In the genomic region with DNA sequence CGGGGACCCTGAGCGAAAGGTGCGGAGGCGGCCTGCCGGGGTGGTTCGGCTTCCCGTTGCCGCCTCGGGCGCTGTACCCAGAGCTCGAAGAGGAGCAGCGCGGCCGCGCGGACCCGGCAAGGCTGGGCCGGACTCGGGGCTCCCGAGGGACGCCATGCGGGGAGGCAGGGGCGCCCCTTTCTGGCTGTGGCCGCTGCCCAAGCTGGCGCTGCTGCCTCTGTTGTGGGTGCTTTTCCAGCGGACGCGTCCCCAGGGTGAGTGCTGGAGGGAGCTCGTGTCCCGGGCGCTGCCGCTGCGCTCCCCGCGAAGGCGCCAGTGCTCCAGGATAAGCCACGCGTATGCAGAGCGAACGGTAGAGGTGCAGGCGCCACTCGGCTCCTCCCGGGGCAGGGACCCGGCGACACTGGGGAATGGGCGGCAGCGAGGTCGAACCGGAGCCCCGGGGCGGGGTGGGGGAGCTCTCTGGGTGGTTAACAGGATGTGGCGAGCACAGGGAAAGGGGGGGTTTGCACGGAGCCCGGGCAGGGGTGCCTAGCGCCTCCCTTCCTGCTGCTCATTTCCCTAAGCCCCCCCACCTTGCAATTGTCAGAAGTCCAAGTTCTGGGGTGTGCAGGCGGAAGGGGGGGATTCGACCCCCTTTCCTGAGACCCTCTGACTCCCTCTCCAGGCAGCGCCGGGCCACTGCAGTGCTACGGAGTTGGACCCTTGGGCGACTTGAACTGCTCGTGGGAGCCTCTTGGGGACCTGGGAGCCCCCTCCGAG, we compare ENCODE assay signal across 1 cellular context.
A peak's percentile ranks its signal among the peaks of the same experiment; 100 is the strongest.
TF ChIP-seq lines count a peak whose summit lies in the region.

Gene IL27RA (plus strand): TSS at position 44 of the 762 bp plus-strand sequence. CDS start 111 bp downstream, at position 155.

TF ChIP-seq in K562, 482 proteins besides CTCF, POLR2A, EP300 and RAD21 (continued from another document and continues in another):
- TF ChIP-seq PRDM10 (IDR thresholded peaks at IDR 0.05; ENCODE audit: partially characterized antibody) (peak; percentile 37), NR4A1 (CRISPR knock-in tag; IDR thresholded peaks at IDR 0.05) (no peak), NR4A1 (tag; IDR thresholded peaks at IDR 0.05) (0 out of 2 replicates have a peak, but pooled peaks have one; percentile 17), MEIS2 (IDR thresholded peaks at IDR 0.05; ENCODE audit: partially characterized antibody) (no peak), ERF (CRISPR knock-in tag; IDR thresholded peaks at IDR 0.05) (no peak), HDAC3 (IDR thresholded peaks at IDR 0.05; ENCODE audit: borderline replicate concordance, partially characterized antibody) (no peak), IRF2 (CRISPR knock-in tag; IDR thresholded peaks at IDR 0.05) (no peak), NR2F6 (CRISPR knock-in tag; IDR thresholded peaks at IDR 0.05) (no peak), ZNF696 (CRISPR knock-in tag; conservative IDR thresholded peaks at IDR 0.05) (no peak), ZNF134 (CRISPR knock-in tag; conservative IDR thresholded peaks at IDR 0.05) (no peak), ZFPM2 (CRISPR knock-in tag; IDR thresholded peaks at IDR 0.05) (no peak), ELF2 (CRISPR knock-in tag; IDR thresholded peaks at IDR 0.05) (no peak), ZNF589 (CRISPR knock-in tag; IDR thresholded peaks at IDR 0.05; ENCODE audit: low read depth) (no peak), HDGF (IDR thresholded peaks at IDR 0.05) (no peak), FOS (IDR thresholded peaks at IDR 0.05; ENCODE audit: extremely low read depth, insufficient read length) (no peak), NFE2L1 (tag; IDR thresholded peaks at IDR 0.05; ENCODE audit: borderline replicate concordance, low read depth) (no peak), NCOA1 (IDR thresholded peaks at IDR 0.05; ENCODE audit: low read depth) (no peak), ZBTB2 (IDR thresholded peaks at IDR 0.05) (no peak; the same call in 1 of the 2 replicates), MTA2 (IDR thresholded peaks at IDR 0.05; ENCODE audit: low read depth) (no peak), ZNF3 (CRISPR knock-in tag; IDR thresholded peaks at IDR 0.05) (no peak), ZNF280B (CRISPR knock-in tag; IDR thresholded peaks at IDR 0.05) (no peak), NFXL1 (CRISPR knock-in tag; IDR thresholded peaks at IDR 0.05) (no peak), JUN (IDR thresholded peaks at IDR 0.05; ENCODE audit: borderline replicate concordance, low read depth, low read length) (peak; percentile 12; the same call in 1 of the 2 replicates), JUN (CRISPR knock-in tag; IDR thresholded peaks at IDR 0.05; ENCODE audit: borderline replicate concordance) (no peak), ATF1 (CRISPR knock-in tag; IDR thresholded peaks at IDR 0.05) (no peak), ATF1 (tag; IDR thresholded peaks at IDR 0.05) (peak; percentile 41; the same call in 1 of the 2 replicates)
- TF ChIP-seq, protein P1, sequence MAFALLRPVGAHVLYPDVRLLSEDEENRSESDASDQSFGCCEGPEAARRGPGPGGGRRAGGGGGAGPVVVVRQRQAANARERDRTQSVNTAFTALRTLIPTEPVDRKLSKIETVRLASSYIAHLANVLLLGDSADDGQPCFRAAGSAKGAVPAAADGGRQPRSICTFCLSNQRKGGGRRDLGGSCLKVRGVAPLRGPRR (CRISPR knock-in tag; IDR thresholded peaks at IDR 0.05), result no peak
- TF ChIP-seq, protein P2, sequence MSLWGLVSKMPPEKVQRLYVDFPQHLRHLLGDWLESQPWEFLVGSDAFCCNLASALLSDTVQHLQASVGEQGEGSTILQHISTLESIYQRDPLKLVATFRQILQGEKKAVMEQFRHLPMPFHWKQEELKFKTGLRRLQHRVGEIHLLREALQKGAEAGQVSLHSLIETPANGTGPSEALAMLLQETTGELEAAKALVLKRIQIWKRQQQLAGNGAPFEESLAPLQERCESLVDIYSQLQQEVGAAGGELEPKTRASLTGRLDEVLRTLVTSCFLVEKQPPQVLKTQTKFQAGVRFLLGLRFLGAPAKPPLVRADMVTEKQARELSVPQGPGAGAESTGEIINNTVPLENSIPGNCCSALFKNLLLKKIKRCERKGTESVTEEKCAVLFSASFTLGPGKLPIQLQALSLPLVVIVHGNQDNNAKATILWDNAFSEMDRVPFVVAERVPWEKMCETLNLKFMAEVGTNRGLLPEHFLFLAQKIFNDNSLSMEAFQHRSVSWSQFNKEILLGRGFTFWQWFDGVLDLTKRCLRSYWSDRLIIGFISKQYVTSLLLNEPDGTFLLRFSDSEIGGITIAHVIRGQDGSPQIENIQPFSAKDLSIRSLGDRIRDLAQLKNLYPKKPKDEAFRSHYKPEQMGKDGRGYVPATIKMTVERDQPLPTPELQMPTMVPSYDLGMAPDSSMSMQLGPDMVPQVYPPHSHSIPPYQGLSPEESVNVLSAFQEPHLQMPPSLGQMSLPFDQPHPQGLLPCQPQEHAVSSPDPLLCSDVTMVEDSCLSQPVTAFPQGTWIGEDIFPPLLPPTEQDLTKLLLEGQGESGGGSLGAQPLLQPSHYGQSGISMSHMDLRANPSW (CRISPR knock-in tag; IDR thresholded peaks at IDR 0.05), result no peak
- TF ChIP-seq, protein P3, sequence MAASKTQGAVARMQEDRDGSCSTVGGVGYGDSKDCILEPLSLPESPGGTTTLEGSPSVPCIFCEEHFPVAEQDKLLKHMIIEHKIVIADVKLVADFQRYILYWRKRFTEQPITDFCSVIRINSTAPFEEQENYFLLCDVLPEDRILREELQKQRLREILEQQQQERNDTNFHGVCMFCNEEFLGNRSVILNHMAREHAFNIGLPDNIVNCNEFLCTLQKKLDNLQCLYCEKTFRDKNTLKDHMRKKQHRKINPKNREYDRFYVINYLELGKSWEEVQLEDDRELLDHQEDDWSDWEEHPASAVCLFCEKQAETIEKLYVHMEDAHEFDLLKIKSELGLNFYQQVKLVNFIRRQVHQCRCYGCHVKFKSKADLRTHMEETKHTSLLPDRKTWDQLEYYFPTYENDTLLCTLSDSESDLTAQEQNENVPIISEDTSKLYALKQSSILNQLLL (CRISPR knock-in tag; IDR thresholded peaks at IDR 0.05; ENCODE audit: borderline replicate concordance), result no peak
- TF ChIP-seq, protein P4, sequence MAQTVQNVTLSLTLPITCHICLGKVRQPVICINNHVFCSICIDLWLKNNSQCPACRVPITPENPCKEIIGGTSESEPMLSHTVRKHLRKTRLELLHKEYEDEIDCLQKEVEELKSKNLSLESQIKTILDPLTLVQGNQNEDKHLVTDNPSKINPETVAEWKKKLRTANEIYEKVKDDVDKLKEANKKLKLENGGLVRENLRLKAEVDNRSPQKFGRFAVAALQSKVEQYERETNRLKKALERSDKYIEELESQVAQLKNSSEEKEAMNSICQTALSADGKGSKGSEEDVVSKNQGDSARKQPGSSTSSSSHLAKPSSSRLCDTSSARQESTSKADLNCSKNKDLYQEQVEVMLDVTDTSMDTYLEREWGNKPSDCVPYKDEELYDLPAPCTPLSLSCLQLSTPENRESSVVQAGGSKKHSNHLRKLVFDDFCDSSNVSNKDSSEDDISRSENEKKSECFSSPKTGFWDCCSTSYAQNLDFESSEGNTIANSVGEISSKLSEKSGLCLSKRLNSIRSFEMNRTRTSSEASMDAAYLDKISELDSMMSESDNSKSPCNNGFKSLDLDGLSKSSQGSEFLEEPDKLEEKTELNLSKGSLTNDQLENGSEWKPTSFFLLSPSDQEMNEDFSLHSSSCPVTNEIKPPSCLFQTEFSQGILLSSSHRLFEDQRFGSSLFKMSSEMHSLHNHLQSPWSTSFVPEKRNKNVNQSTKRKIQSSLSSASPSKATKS (CRISPR knock-in tag; IDR thresholded peaks at IDR 0.05), result no peak
- TF ChIP-seq, protein P5, sequence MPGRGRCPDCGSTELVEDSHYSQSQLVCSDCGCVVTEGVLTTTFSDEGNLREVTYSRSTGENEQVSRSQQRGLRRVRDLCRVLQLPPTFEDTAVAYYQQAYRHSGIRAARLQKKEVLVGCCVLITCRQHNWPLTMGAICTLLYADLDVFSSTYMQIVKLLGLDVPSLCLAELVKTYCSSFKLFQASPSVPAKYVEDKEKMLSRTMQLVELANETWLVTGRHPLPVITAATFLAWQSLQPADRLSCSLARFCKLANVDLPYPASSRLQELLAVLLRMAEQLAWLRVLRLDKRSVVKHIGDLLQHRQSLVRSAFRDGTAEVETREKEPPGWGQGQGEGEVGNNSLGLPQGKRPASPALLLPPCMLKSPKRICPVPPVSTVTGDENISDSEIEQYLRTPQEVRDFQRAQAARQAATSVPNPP (IDR thresholded peaks at IDR 0.05; ENCODE audit: borderline replicate concordance, insufficient read depth, insufficient read length), result no peak
- TF ChIP-seq, protein P6, sequence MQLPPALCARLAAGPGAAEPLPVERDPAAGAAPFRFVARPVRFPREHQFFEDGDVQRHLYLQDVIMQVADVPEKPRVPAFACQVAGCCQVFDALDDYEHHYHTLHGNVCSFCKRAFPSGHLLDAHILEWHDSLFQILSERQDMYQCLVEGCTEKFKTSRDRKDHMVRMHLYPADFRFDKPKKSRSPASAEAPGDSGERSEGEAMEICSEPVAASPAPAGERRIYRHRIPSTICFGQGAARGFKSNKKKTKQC (CRISPR knock-in tag; IDR thresholded peaks at IDR 0.05), result peak; percentile 9; the same call in 1 of the 2 replicates
- TF ChIP-seq, protein P7, sequence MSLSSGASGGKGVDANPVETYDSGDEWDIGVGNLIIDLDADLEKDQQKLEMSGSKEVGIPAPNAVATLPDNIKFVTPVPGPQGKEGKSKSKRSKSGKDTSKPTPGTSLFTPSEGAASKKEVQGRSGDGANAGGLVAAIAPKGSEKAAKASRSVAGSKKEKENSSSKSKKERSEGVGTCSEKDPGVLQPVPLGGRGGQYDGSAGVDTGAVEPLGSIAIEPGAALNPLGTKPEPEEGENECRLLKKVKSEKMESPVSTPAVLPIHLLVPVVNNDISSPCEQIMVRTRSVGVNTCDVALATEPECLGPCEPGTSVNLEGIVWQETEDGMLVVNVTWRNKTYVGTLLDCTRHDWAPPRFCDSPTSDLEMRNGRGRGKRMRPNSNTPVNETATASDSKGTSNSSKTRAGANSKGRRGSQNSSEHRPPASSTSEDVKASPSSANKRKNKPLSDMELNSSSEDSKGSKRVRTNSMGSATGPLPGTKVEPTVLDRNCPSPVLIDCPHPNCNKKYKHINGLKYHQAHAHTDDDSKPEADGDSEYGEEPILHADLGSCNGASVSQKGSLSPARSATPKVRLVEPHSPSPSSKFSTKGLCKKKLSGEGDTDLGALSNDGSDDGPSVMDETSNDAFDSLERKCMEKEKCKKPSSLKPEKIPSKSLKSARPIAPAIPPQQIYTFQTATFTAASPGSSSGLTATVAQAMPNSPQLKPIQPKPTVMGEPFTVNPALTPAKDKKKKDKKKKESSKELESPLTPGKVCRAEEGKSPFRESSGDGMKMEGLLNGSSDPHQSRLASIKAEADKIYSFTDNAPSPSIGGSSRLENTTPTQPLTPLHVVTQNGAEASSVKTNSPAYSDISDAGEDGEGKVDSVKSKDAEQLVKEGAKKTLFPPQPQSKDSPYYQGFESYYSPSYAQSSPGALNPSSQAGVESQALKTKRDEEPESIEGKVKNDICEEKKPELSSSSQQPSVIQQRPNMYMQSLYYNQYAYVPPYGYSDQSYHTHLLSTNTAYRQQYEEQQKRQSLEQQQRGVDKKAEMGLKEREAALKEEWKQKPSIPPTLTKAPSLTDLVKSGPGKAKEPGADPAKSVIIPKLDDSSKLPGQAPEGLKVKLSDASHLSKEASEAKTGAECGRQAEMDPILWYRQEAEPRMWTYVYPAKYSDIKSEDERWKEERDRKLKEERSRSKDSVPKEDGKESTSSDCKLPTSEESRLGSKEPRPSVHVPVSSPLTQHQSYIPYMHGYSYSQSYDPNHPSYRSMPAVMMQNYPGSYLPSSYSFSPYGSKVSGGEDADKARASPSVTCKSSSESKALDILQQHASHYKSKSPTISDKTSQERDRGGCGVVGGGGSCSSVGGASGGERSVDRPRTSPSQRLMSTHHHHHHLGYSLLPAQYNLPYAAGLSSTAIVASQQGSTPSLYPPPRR (CRISPR knock-in tag; IDR thresholded peaks at IDR 0.05; ENCODE audit: borderline replicate concordance), result no peak
